Comparison of ENCODE assay signal across 17 cellular contexts in the genomic region with DNA sequence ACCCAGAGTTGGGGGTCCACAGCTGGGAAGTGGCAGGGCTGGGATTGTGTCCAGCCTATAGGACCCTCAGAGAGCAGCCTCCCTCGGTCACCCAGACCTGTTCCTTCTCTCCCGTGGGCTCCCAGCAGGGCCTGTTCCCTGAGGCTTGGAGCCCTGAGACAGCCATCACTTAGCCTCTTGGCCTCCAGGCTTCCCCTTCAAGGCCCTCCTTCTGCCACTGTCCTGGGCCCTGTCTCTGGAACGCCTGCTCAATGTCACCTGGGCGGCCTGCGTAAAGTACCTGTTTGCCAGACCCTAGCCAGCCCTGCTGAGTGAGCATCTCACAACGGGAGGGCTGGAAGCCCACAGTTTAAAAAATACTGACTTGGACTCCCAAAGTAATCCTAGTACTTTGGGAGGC. TPM values are rescaled to one million over a fixed set of nuclear protein-coding genes. Genes with fewer than 3 reads are reported as not detected.
DNase-seq lines count a peak whose midpoint lies in the region; ATAC-seq and TF ChIP-seq lines count a peak whose summit lies in the region.
"Had no signal": no experiment of that assay in that cellular context is flagged by ENCODE, and none has a peak within 500 bp of the region (broad histone marks: within the 10 kb centered on the region; RNA-seq: fewer than 3 reads in every experiment).

No MANE protein-coding gene starts in this region.

- no peaks in the 10 kb centered on the region; the same call in 1 of the 2 replicates for H4K20me1 ChIP-seq in Karpas-422 (ENCODE audit: insufficient read depth, low read depth, low read length)

- H3K9ac ChIP-seq in Karpas-422 (ENCODE audit: low read length) (peak overlapping the region; percentile 75), mesenchymal stem cell (ENCODE audit: low read length) (no peak overlapping the region)

- H3K9me3 Mint-ChIP-seq in brain = peaks cover 0 to 2% (median 0%) of the 10 kb centered on the region in 5 experiments

- H2AK5ac ChIP-seq in mesenchymal stem cell (ENCODE audit: low read length, severe bottlenecking) = peak overlapping the region; percentile 28

- H3K4me1 ChIP-seq in Karpas-422 (ENCODE audit: low read length) (peaks cover 99% of the 10 kb centered on the region), mesenchymal stem cell (ENCODE audit: control insufficient read depth, insufficient read depth, low read depth, low read length) (peaks cover 14% of the 10 kb centered on the region), suprapubic skin (peaks cover 18% of the 10 kb centered on the region)
- H3K4me1 ChIP-seq: ascending aorta had no signal

- no peak overlapping the region for H3K23ac ChIP-seq in mesenchymal stem cell (ENCODE audit: low read length in 2 of 2)

- H3K4me1 Mint-ChIP-seq in brain = peaks cover 44% of the 10 kb centered on the region

- H3K9me3 ChIP-seq in Karpas-422 (ENCODE audit: low read length) (no peaks in the 10 kb centered on the region), mesenchymal stem cell (ENCODE audit: control insufficient read depth, low read length) (no peaks in the 10 kb centered on the region), suprapubic skin (no peaks in the 10 kb centered on the region)
- H3K9me3 ChIP-seq: ascending aorta had no signal

- H3K9me2 ChIP-seq in Karpas-422 (replicated peaks; ENCODE audit: insufficient read depth, low read length) = no peaks in the 10 kb centered on the region

- DNase-seq in Karpas-422 (peak; percentile 60), mesenchymal stem cell (no peak), suprapubic skin (ENCODE audit: low spot score in 2 of 2) (no peak), GM10248 (ENCODE audit: extremely low spot score) (no peak), putamen (ENCODE audit: low spot score) (no peak)
- DNase-seq: activated CD4-positive, CD25-positive, alpha-beta regulatory T cell treated with anti-CD3 and anti-CD28 coated beads, Interleukin-2, amount 50 U/mL, for 72 hours; activated gamma-delta T cell treated with Interleukin-2 at 50 U/mL for 16 hours; AML-193; cortex of kidney; NCI-H1694; SIG-M5; stimulated activated naive CD4-positive, alpha-beta T cell treated with Interleukin-2 at 50 U/mL for 16 hours; T-helper 9 cell had no signal

- H3K36me3 Mint-ChIP-seq in brain = no peaks in the 10 kb centered on the region

- TF ChIP-seq CTCF in brain (conservative IDR thresholded peaks at IDR 0.05) (no peak), suprapubic skin (IDR thresholded peaks at IDR 0.05) (no peak), GM10248 (IDR thresholded peaks at IDR 0.05; ENCODE audit: control extremely low read depth, extremely low read depth, low read depth, missing control alignments) (no peak)

- H2BK12ac ChIP-seq in mesenchymal stem cell (ENCODE audit: low read length in 2 of 2) = no peak overlapping the region

- no peak overlapping the region for H2BK5ac ChIP-seq in mesenchymal stem cell (ENCODE audit: low read depth, low read length, poor library complexity, severe bottlenecking)

- H3K36me3 ChIP-seq in Karpas-422 (ENCODE audit: insufficient read depth, low read length) (no peaks in the 10 kb centered on the region), mesenchymal stem cell (ENCODE audit: control insufficient read depth in 1 of 2, insufficient read depth in 2 of 2, low read depth in 1 of 2, low read length in 2 of 2) (no peaks in the 10 kb centered on the region), suprapubic skin (no peaks in the 10 kb centered on the region)
- H3K36me3 ChIP-seq: ascending aorta had no signal

- CTCF ChIA-PET in GM10248 (lab: Yijun Ruan, JAX) = no interaction called here

- H2AFZ ChIP-seq in Karpas-422 (ENCODE audit: low read length) = no peak overlapping the region
- H2AFZ ChIP-seq in mesenchymal stem cell (ENCODE audit: low read depth, low read length) = no peak overlapping the region

- H2BK15ac ChIP-seq in mesenchymal stem cell (ENCODE audit: low read depth, poor library complexity, severe bottlenecking) = no peak overlapping the region

- no peak for TF ChIP-seq POLR2A in suprapubic skin (IDR thresholded peaks at IDR 0.05)

- no peak overlapping the region for H4K8ac ChIP-seq in mesenchymal stem cell (ENCODE audit: low read length)

- no peak overlapping the region for H4K91ac ChIP-seq in mesenchymal stem cell (ENCODE audit: low read length)

- H3K27me3 Mint-ChIP-seq in brain = peaks cover 3% of the 10 kb centered on the region

- H3K4me3 ChIP-seq in Karpas-422 (ENCODE audit: low read length) (no peak overlapping the region; the same call in 1 of the 2 replicates), mesenchymal stem cell (ENCODE audit: insufficient read depth in 1 of 2, low read depth in 1 of 2, low read length in 2 of 2) (no peak overlapping the region), suprapubic skin (no peak overlapping the region)
- H3K4me3 ChIP-seq: ascending aorta, smooth muscle cell had no signal

- H2BK120ac ChIP-seq in mesenchymal stem cell (ENCODE audit: low read depth, low read length) = no peak overlapping the region

- no peak overlapping the region for H3K14ac ChIP-seq in mesenchymal stem cell (ENCODE audit: low read length in 2 of 2)

- H3K18ac ChIP-seq in mesenchymal stem cell (ENCODE audit: low read depth in 1 of 2, low read length in 2 of 2) = peak overlapping the region in 1 of 2 experiments; percentile 19

- POLR2A ChIA-PET in GM10248 (lab: Yijun Ruan, JAX) = no interaction called here

- peak overlapping the region in 4 of 5 experiments; percentile 35 to 89 (median 77) for H3K27ac Mint-ChIP-seq in brain

- H3K4ac ChIP-seq in mesenchymal stem cell (ENCODE audit: low read depth in 1 of 2, low read length in 2 of 2) = no peak overlapping the region

- peaks cover 50% of the 10 kb centered on the region for H3K79me2 ChIP-seq in Karpas-422 (ENCODE audit: low read length)

- H3K4me2 ChIP-seq in Karpas-422 (ENCODE audit: low read depth, low read length, poor library complexity, severe bottlenecking) = peak overlapping the region; percentile 79
- H3K4me2 ChIP-seq in mesenchymal stem cell (ENCODE audit: low read length, poor library complexity, severe bottlenecking) = no peak overlapping the region
- H3K4me2 ChIP-seq: smooth muscle cell had no signal

- H3K27me3 ChIP-seq in Karpas-422 (ENCODE audit: low read length) (no peaks in the 10 kb centered on the region), mesenchymal stem cell (ENCODE audit: control insufficient read depth in 1 of 2, insufficient read depth in 1 of 2, low read length in 2 of 2) (peaks cover 14 to 44% of the 10 kb centered on the region in 2 experiments), suprapubic skin (peaks cover 15% of the 10 kb centered on the region)

- H3K79me1 ChIP-seq in mesenchymal stem cell (replicated peaks; ENCODE audit: low read length, poor library complexity, severe bottlenecking) = no peaks in the 10 kb centered on the region

- 91% methylated on average over 5 of the region's 6 CpGs for WGBS in mesenchymal stem cell
- 98% methylated on average over 5 of the region's 6 CpGs for whole genome bisulfite sequencing in suprapubic skin

- TF ChIP-seq EP300 in suprapubic skin (IDR thresholded peaks at IDR 0.05) = no peak

- ATAC-seq in GM19023 (IDR thresholded peaks at IDR 0.05; ENCODE audit: unreplicated experiment) = no peak

- H3K27ac ChIP-seq in Karpas-422 (ENCODE audit: low read length) = peak overlapping the region; percentile 99
- no peak overlapping the region for H3K27ac ChIP-seq in mesenchymal stem cell (ENCODE audit: low read length, poor library complexity, severe bottlenecking)
- peak overlapping the region; percentile 64 for H3K27ac ChIP-seq in suprapubic skin
- H3K27ac ChIP-seq: ascending aorta had no signal

- H3K4me3 Mint-ChIP-seq in brain = no peak overlapping the region

RNA-seq across cellular contexts. Expression of a gene that starts 6.5 kb away (rescaled TPM):
- 34.8 and 52.7 TPM in 2 replicates for total RNA-seq in Karpas-422 (2014; rRNA removed; shearing (Covaris generic); ENCODE audit: low replicate concordance)
- 19.3 TPM for polyA plus RNA-seq in brain (ENCODE audit: insufficient read depth, low read depth, low replicate concordance)
- 2.1 TPM for polyA plus RNA-seq in mesenchymal stem cell (2013, experiment 1 of 2)
- 2.0 TPM for polyA plus RNA-seq in mesenchymal stem cell (2013, experiment 2 of 2)
- total RNA-seq in suprapubic skin = 1 to 10 TPM; 2.2 to 3.7 (median 3.0) TPM

RNA-seq across cellular contexts. Expression of a gene that starts 38.8 kb away (rescaled TPM):
- 23.2 and 25.0 TPM in 2 replicates for total RNA-seq in Karpas-422 (2014; rRNA removed; shearing (Covaris generic); ENCODE audit: low replicate concordance)
- 22.5 TPM for polyA plus RNA-seq in brain (ENCODE audit: insufficient read depth, low read depth, low replicate concordance)
- polyA plus RNA-seq in mesenchymal stem cell (2013, experiment 1 of 2) = 19.0 TPM
- polyA plus RNA-seq in mesenchymal stem cell (2013, experiment 2 of 2) = 19.9 TPM
- total RNA-seq in suprapubic skin = 10 to 100 TPM; 19.2 to 23.6 (median 23.4) TPM

RNA-seq across cellular contexts. Expression of a gene that starts 57.1 kb away (rescaled TPM):
- total RNA-seq in Karpas-422 (2014; rRNA removed; shearing (Covaris generic); ENCODE audit: low replicate concordance) = 543 and 666 TPM in 2 replicates
- polyA plus RNA-seq in brain (ENCODE audit: insufficient read depth, low read depth, low replicate concordance) = 435 TPM
- polyA plus RNA-seq in mesenchymal stem cell (2013, experiment 1 of 2) = 513 TPM
- 503 TPM for polyA plus RNA-seq in mesenchymal stem cell (2013, experiment 2 of 2)
- 100 to 1,000 TPM; 234 to 335 (median 284) TPM for total RNA-seq in suprapubic skin
